18 cellular contexts compared by ENCODE assay signal in genomic region chr12:123530683-123531082, GRCh38. TPM values are rescaled to one million over a fixed set of nuclear protein-coding genes. Genes with fewer than 3 reads are reported as not detected.
A peak's percentile ranks its signal among the peaks of the same experiment; 100 is the strongest.
DNase-seq lines count a peak whose midpoint lies in the region; ATAC-seq and TF ChIP-seq lines count a peak whose summit lies in the region.
"Had no signal": no experiment of that assay in that cellular context is flagged by ENCODE, and none has a peak within 500 bp of the region (broad histone marks: within the 10 kb centered on the region; RNA-seq: fewer than 3 reads in every experiment).

No MANE protein-coding gene starts in this region.

- no peaks in the 10 kb centered on the region for H3K27me3 Mint-ChIP-seq in stimulated activated memory B cell treated with anti-CD40 and anti-IgM and Interleukin-4, amounts not matched to agents 10 μg/mL and 1 μg/mL and 100 μg/mL, for 72 hours
- H3K27me3 Mint-ChIP-seq: activated naive CD4-positive, alpha-beta T cell treated with anti-CD3 and anti-CD28 coated beads, Interleukin-2, amount 50 U/mL, for 24 hours had no signal

- no peaks in the 10 kb centered on the region for H3K36me3 Mint-ChIP-seq in stimulated activated memory B cell treated with anti-CD40 and anti-IgM and Interleukin-4, amounts not matched to agents 10 μg/mL and 1 μg/mL and 100 μg/mL, for 72 hours
- H3K36me3 Mint-ChIP-seq: activated naive CD4-positive, alpha-beta T cell treated with anti-CD3 and anti-CD28 coated beads, Interleukin-2, amount 50 U/mL, for 24 hours had no signal

- H3K4me1 ChIP-seq in SK-N-SH (ENCODE audit: control insufficient read depth in 1 of 2, insufficient read depth in 2 of 2, low read depth in 1 of 2, low read length in 1 of 2), result peaks cover 5 to 24% of the 10 kb centered on the region in 2 experiments; a peak in 1 of 4 replicates
- H3K4me1 ChIP-seq in GM23248 (ENCODE audit: insufficient read depth), result peaks cover 14% of the 10 kb centered on the region; the same call in 1 of the 2 replicates

- H3K79me2 ChIP-seq in SK-N-SH (ENCODE audit: insufficient read depth), result peaks cover 72% of the 10 kb centered on the region
- peaks cover 66% of the 10 kb centered on the region for H3K79me2 ChIP-seq in GM23248 (ENCODE audit: insufficient read depth)

- 0 out of 2 replicates have a peak, but pooled peaks cover 6% of the 10 kb centered on the region for H4K20me1 ChIP-seq in SK-N-SH (ENCODE audit: insufficient read depth)
- no peaks in the 10 kb centered on the region for H4K20me1 ChIP-seq in GM23248 (ENCODE audit: insufficient read depth)

- no peak overlapping the region for H3K4me3 ChIP-seq in SK-N-SH (ENCODE audit: low read depth in 2 of 2, low read length in 1 of 2)
- 0 out of 2 replicates have a peak overlapping the region, but pooled peaks have one; percentile 88 for H3K4me3 ChIP-seq in GM23248
- H3K4me3 ChIP-seq in coronary artery, result no peak overlapping the region

- H3K9me3 ChIP-seq in SK-N-SH (no peaks in the 10 kb centered on the region), GM23248 (ENCODE audit: low read depth) (no peaks in the 10 kb centered on the region)
- H3K9me3 ChIP-seq: Caco-2 had no signal

- in situ Hi-C loops in GM23248 (cut with MboI), result no loop called here

- H3K9ac ChIP-seq in SK-N-SH, result no peak overlapping the region
- H3K9ac ChIP-seq in GM23248, result no peak overlapping the region

- no peak for TF ChIP-seq CTCF in SK-N-SH (IDR thresholded peaks at IDR 0.05)
- TF ChIP-seq CTCF in coronary artery (IDR thresholded peaks at IDR 0.05), result no peak

- no peak for DNase-seq in SK-N-SH
- DNase-seq in GM23248, result no peak
- DNase-seq in coronary artery (ENCODE audit: low spot score), result no peak
- DNase-seq in pons (ENCODE audit: low spot score), result peak; percentile 10
- DNase-seq in DMS153 treated with DMSO at 0.1 percent for 48 hours (lab: John Stamatoyannopoulos, UW; ENCODE audit: unreplicated experiment), result no peak
- DNase-seq: activated CD4-positive, alpha-beta T cell treated with anti-CD3 and anti-CD28 coated beads, Interleukin-2, amount 10 ng/mL, durations not matched to agents 7 days and 5 days; Caco-2; foreskin melanocyte; Kasumi-1; NCI-H1092; NCI-H2081; stimulated activated naive CD4-positive, alpha-beta T cell treated with Interleukin-2 at 50 U/mL for 16 hours had no signal

- peaks cover 2 to 9% of the 10 kb centered on the region in 2 experiments for H3K36me3 ChIP-seq in SK-N-SH (replicated peaks in 1 of 2; ENCODE audit: control insufficient read depth in 1 of 2, insufficient read depth in 2 of 2, low read length in 1 of 2)
- no peaks in the 10 kb centered on the region for H3K36me3 ChIP-seq in GM23248 (ENCODE audit: low read depth)

- H3K27me3 ChIP-seq in SK-N-SH (ENCODE audit: insufficient read depth) (no peaks in the 10 kb centered on the region), GM23248 (replicated peaks; ENCODE audit: insufficient read depth) (no peaks in the 10 kb centered on the region)

- H3K9me2 ChIP-seq in SK-N-SH, result no peaks in the 10 kb centered on the region
- H3K9me2 ChIP-seq in GM23248 (ENCODE audit: insufficient read depth), result no peaks in the 10 kb centered on the region

- no peak overlapping the region for H3K27ac Mint-ChIP-seq in stimulated activated memory B cell treated with anti-CD40 and anti-IgM and Interleukin-4, amounts not matched to agents 10 μg/mL and 1 μg/mL and 100 μg/mL, for 72 hours
- H3K27ac Mint-ChIP-seq: activated CD4-positive, alpha-beta T cell treated with anti-CD3 and anti-CD28 coated beads, Interleukin-2, amount 10 ng/mL, durations not matched to agents 7 days and 5 days; activated naive CD4-positive, alpha-beta T cell treated with anti-CD3 and anti-CD28 coated beads, Interleukin-2, amount 50 U/mL, for 24 hours; dendritic cell treated with granulocyte-macrophage colony-stimulating factor and Interleukin-4, amounts not matched to agents 40 ng/mL and 50 ng/mL, for 4 days had no signal

- TF ChIP-seq RAD21 in SK-N-SH (IDR thresholded peaks at IDR 0.05; ENCODE audit: low read length), result no peak

- H2AFZ ChIP-seq in SK-N-SH (ENCODE audit: low read depth) (no peak overlapping the region), GM23248 (no peak overlapping the region)

- H3K27ac ChIP-seq in SK-N-SH (ENCODE audit: low read depth in 2 of 2, low read length in 1 of 2), result no peak overlapping the region
- no peak overlapping the region for H3K27ac ChIP-seq in GM23248
- H3K27ac ChIP-seq in coronary artery, result peak overlapping the region; percentile 8 to 68
- H3K27ac ChIP-seq: 22Rv1 had no signal

- 97% methylated on average over 3 of the region's 3 CpGs for WGBS in SK-N-SH (ENCODE audit: low lambda C conversion rate)
- WGBS in GM23248 (ENCODE audit: low coverage in 1 of 2, low lambda C conversion rate in 2 of 2, missing lambda C conversion rate in 2 of 2), 2 experiments, result 79 to 89% methylated on average over 3 of the region's 3 CpGs

- H3F3A ChIP-seq in SK-N-SH (replicated peaks; ENCODE audit: insufficient read depth) (no peaks in the 10 kb centered on the region), GM23248 (ENCODE audit: insufficient read depth) (no peaks in the 10 kb centered on the region; the same call in 1 of the 2 replicates)

- ATAC-seq in SK-N-SH treated with all-trans-retinoic acid at 6 μM for 48 hours (no peak), HG02588 (IDR thresholded peaks at IDR 0.05; ENCODE audit: unreplicated experiment) (no peak)
- no peak for ATAC-seq in stimulated activated memory B cell treated with anti-CD40 and anti-IgM and Interleukin-4, amounts not matched to agents 10 μg/mL and 1 μg/mL and 100 μg/mL, for 72 hours

- CTCF ChIA-PET in SK-N-SH (lab: Yijun Ruan, JAX), result no interaction called here

- H3K4me2 ChIP-seq in SK-N-SH (peak overlapping the region; percentile 97; the same call in 1 of the 2 replicates), GM23248 (ENCODE audit: unreplicated experiment) (no peak overlapping the region)

- H3K9me3 Mint-ChIP-seq in stimulated activated memory B cell treated with anti-CD40 and anti-IgM and Interleukin-4, amounts not matched to agents 10 μg/mL and 1 μg/mL and 100 μg/mL, for 72 hours, result no peaks in the 10 kb centered on the region
- H3K9me3 Mint-ChIP-seq: activated CD4-positive, alpha-beta T cell treated with anti-CD3 and anti-CD28 coated beads, Interleukin-2, amount 10 ng/mL, durations not matched to agents 7 days and 5 days; activated naive CD4-positive, alpha-beta T cell treated with anti-CD3 and anti-CD28 coated beads, Interleukin-2, amount 50 U/mL, for 24 hours; dendritic cell treated with granulocyte-macrophage colony-stimulating factor and Interleukin-4, amounts not matched to agents 40 ng/mL and 50 ng/mL, for 4 days had no signal

- H3K4me1 Mint-ChIP-seq in stimulated activated memory B cell treated with anti-CD40 and anti-IgM and Interleukin-4, amounts not matched to agents 10 μg/mL and 1 μg/mL and 100 μg/mL, for 72 hours, result peaks cover 17% of the 10 kb centered on the region

- no peak overlapping the region for H3K4me3 Mint-ChIP-seq in stimulated activated memory B cell treated with anti-CD40 and anti-IgM and Interleukin-4, amounts not matched to agents 10 μg/mL and 1 μg/mL and 100 μg/mL, for 72 hours
- H3K4me3 Mint-ChIP-seq: activated CD4-positive, alpha-beta T cell treated with anti-CD3 and anti-CD28 coated beads, Interleukin-2, amount 10 ng/mL, durations not matched to agents 7 days and 5 days; activated naive CD4-positive, alpha-beta T cell treated with anti-CD3 and anti-CD28 coated beads, Interleukin-2, amount 50 U/mL, for 24 hours; dendritic cell treated with granulocyte-macrophage colony-stimulating factor and Interleukin-4, amounts not matched to agents 40 ng/mL and 50 ng/mL, for 4 days had no signal

- TF ChIP-seq EP300 in SK-N-SH (IDR thresholded peaks at IDR 0.05; ENCODE audit: borderline replicate concordance in 1 of 2, low read depth in 1 of 2, low read length in 1 of 2), result no peak

- POLR2A ChIA-PET in SK-N-SH (lab: Yijun Ruan, JAX), result no interaction called here

TF ChIP-seq in SK-N-SH, 30 proteins besides CTCF, POLR2A, EP300 and RAD21 (continues in another document):
- TF ChIP-seq POLR2AphosphoS5 (IDR thresholded peaks at IDR 0.05; ENCODE audit: low read depth, low read length) (no peak), YY1 (IDR thresholded peaks at IDR 0.05; ENCODE audit: low read depth) (no peak), PBX3 (IDR thresholded peaks at IDR 0.05) (no peak)

TF ChIP-seq in SK-N-SH treated with all-trans-retinoic acid at 6 μM for 48 hours, 23 proteins besides CTCF, POLR2A, EP300 and RAD21:
- TF ChIP-seq ESRRG (CRISPR knock-in tag; IDR thresholded peaks at IDR 0.05), result no peak
- TF ChIP-seq PPARA (CRISPR knock-in tag; IDR thresholded peaks at IDR 0.05; ENCODE audit: borderline replicate concordance), result no peak

RNA-seq across cellular contexts. Expression of gene RILPL1, which starts 2.8 kb away (rescaled TPM):
- polyA plus RNA-seq in SK-N-SH (2012; rRNA removed) (26.8 and 32.6 TPM in 2 replicates), GM23248 (2016; fragmentation: Nextera tagmentation; extraction: Ambion mirVana) (2.9 and 3.6 TPM in 2 replicates)
- polyA plus RNA-seq in SK-N-SH (2012; cell fraction: cytosol; rRNA removed), result 21.6 and 25.8 TPM in 2 replicates
- 51.9 and 53.9 TPM in 2 replicates for polyA plus RNA-seq in SK-N-SH (2012; cell fraction: nucleus; rRNA removed)
- 16.6 and 29.8 TPM in 2 replicates for total RNA-seq in GM23248 (2014; rRNA removed; shearing (Covaris generic))

RNA-seq across cellular contexts. Expression of gene TMED2, which starts 53.7 kb away (rescaled TPM):
- polyA plus RNA-seq in SK-N-SH (2012; rRNA removed) (113 and 120 TPM in 2 replicates), GM23248 (2016; fragmentation: Nextera tagmentation; extraction: Ambion mirVana) (560 and 574 TPM in 2 replicates)
- polyA plus RNA-seq in SK-N-SH (2012; cell fraction: cytosol; rRNA removed), result 127 and 151 TPM in 2 replicates
- 37.4 and 39.7 TPM in 2 replicates for polyA plus RNA-seq in SK-N-SH (2012; cell fraction: nucleus; rRNA removed)
- 440 and 494 TPM in 2 replicates for total RNA-seq in GM23248 (2014; rRNA removed; shearing (Covaris generic))

Comparison
In these comparisons a context has a peak if more than half of its experiments do, and no peak if none do; other contexts are left out.
1. H3K27ac ChIP-seq: peak in coronary artery (2 of 2); none in SK-N-SH (0 of 2) and GM23248 (single experiment).